ENCODE assay signal across 23 cellular contexts in the genomic region with DNA sequence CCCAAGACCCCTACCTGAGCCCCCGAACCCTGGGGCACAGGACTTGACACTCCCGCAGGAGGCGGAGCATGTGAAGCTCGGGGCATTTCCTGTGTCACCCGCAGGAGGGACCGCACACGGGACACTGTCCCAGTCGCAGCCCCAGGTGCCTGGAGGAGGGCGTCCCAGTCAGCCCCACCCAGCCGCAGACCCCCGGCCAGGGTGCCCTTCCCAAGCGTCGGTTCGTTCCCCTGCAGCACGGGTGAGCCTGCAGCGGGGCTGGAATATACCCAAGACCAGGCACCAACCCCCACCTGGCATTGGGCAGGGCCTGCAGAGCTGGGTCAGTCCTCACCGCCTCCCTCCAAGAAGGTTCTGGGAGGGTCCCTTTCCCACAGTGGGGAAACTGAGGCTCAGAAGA. TPM values are rescaled to one million over a fixed set of nuclear protein-coding genes. Genes with fewer than 3 reads are reported as not detected.
A peak's percentile ranks its signal among the peaks of the same experiment; 100 is the strongest.
DNase-seq lines count a peak whose midpoint lies in the region; ATAC-seq, FAIRE-seq and TF ChIP-seq lines count a peak whose summit lies in the region.
"Had no signal": no experiment of that assay in that cellular context is flagged by ENCODE, and none has a peak within 500 bp of the region (broad histone marks: within the 10 kb centered on the region; RNA-seq: fewer than 3 reads in every experiment).

No MANE protein-coding gene starts in this region.

- H3K4me2 ChIP-seq in GM12878 (ENCODE audit: control insufficient read depth, insufficient read depth), result no peak overlapping the region
- H3K4me2 ChIP-seq in osteoblast (ENCODE audit: insufficient read depth, low read length), result no peak overlapping the region
- H3K4me2 ChIP-seq: A549; BLaER1 treated with 17β-estradiol and CSF1 and Interleukin-3, amounts not matched to agents 10 nM and 100 nM had no signal

- POLR2A ChIA-PET in GM12878 (lab: Charles Lee), result no interaction called here

- TF ChIP-seq POLR2A in GM15510 (IDR thresholded peaks at IDR 0.05; ENCODE audit: borderline replicate concordance, extremely low read depth, insufficient read length), result peak; percentile 30
- TF ChIP-seq POLR2A in GM12878 (IDR thresholded peaks at IDR 0.05; ENCODE audit: low read depth, low read length), result peak; percentile 48; the same call in 1 of the 2 replicates

- H3K4me3 Mint-ChIP-seq in stimulated activated naive B cell treated with anti-CD40 and anti-IgM and Interleukin-4, amounts not matched to agents 10 μg/mL and 1 μg/mL and 100 μg/mL, for 72 hours, result no peak overlapping the region
- H3K4me3 Mint-ChIP-seq: B cell; CD4-positive, alpha-beta T cell; CD8-positive, alpha-beta T cell had no signal

- no peaks in the 10 kb centered on the region for H3K27me3 ChIP-seq in GM12878 (replicated peaks in 1 of 2; ENCODE audit: control insufficient read depth in 2 of 2, insufficient read depth in 2 of 2, low read length in 1 of 2)
- H3K27me3 ChIP-seq in osteoblast (ENCODE audit: insufficient read depth, low read length), result no peaks in the 10 kb centered on the region
- H3K27me3 ChIP-seq in lower lobe of right lung (ENCODE audit: low read depth), result no peaks in the 10 kb centered on the region
- H3K27me3 ChIP-seq: BLaER1 treated with 17β-estradiol and CSF1 and Interleukin-3, amounts not matched to agents 10 nM and 100 nM had no signal

- H3K4me1 ChIP-seq in GM12878 (ENCODE audit: control insufficient read depth, insufficient read depth, low read length) (no peaks in the 10 kb centered on the region), osteoblast (ENCODE audit: insufficient read depth, low read length) (no peaks in the 10 kb centered on the region), lower lobe of right lung (no peaks in the 10 kb centered on the region)

- no peak overlapping the region for H3K27ac Mint-ChIP-seq in stimulated activated naive B cell treated with anti-CD40 and anti-IgM and Interleukin-4, amounts not matched to agents 10 μg/mL and 1 μg/mL and 100 μg/mL, for 72 hours
- H3K27ac Mint-ChIP-seq: B cell; CD4-positive, alpha-beta T cell; CD8-positive, alpha-beta T cell had no signal

- SMC1A ChIA-PET in GM12878 (lab: Charles Lee; ENCODE audit: uncharacterized antibody, unreplicated experiment), result no interaction called here

- no peaks in the 10 kb centered on the region for H3K27me3 Mint-ChIP-seq in stimulated activated naive B cell treated with anti-CD40 and anti-IgM and Interleukin-4, amounts not matched to agents 10 μg/mL and 1 μg/mL and 100 μg/mL, for 72 hours
- H3K27me3 Mint-ChIP-seq: B cell; CD4-positive, alpha-beta T cell had no signal

- no peak for ATAC-seq in Right ventricle myocardium inferior
- ATAC-seq in left cardiac atrium, result no peak
- no peak for ATAC-seq in GM12878
- ATAC-seq in stimulated activated naive B cell treated with anti-CD40 and anti-IgM and Interleukin-4, amounts not matched to agents 10 μg/mL and 1 μg/mL and 100 μg/mL, for 72 hours (replicated peaks), result no peak
- ATAC-seq in lower lobe of right lung, result no peak
- ATAC-seq: CD8-positive, alpha-beta T cell had no signal

- FAIRE-seq in GM12878 (lab: Jason Lieb, UNC), result no peak
- FAIRE-seq: A549, D721Med, G401.6, GM12892 had no signal

- H2AFZ ChIP-seq in GM12878 (ENCODE audit: control insufficient read depth, low read depth, low read length) (no peak overlapping the region), osteoblast (ENCODE audit: low read length) (no peak overlapping the region)

- H3K27ac ChIP-seq in GM12878 (ENCODE audit: control insufficient read depth, insufficient read depth), result no peak overlapping the region
- H3K27ac ChIP-seq in osteoblast (ENCODE audit: low read depth, low read length), result no peak overlapping the region
- H3K27ac ChIP-seq in lower lobe of right lung, result no peak overlapping the region
- H3K27ac ChIP-seq: 22Rv1; A549; BLaER1 treated with 17β-estradiol and CSF1 and Interleukin-3, amounts not matched to agents 10 nM and 100 nM; C4-2B had no signal

- TF ChIP-seq CTCF in GM12878 (IDR thresholded peaks at IDR 0.05 in 2 of 3, conservative IDR thresholded peaks at IDR 0.05 in 1 of 3; ENCODE audit: control insufficient read depth in 2 of 3, extremely low read depth in 1 of 3, insufficient read depth in 1 of 3, low read depth in 3 of 3, low read length in 3 of 3) (no peak), osteoblast (IDR thresholded peaks at IDR 0.05; ENCODE audit: extremely low read depth, low read depth, low read length) (no peak), lower lobe of right lung (IDR thresholded peaks at IDR 0.05) (no peak)

- H3K9ac ChIP-seq in GM12878 (ENCODE audit: control insufficient read depth, insufficient read depth, low read length), result no peak overlapping the region

- TF ChIP-seq EP300 in GM12878 (IDR thresholded peaks at IDR 0.05; ENCODE audit: borderline replicate concordance in 1 of 2, control insufficient read depth in 1 of 2, low read depth in 2 of 2, low read length in 2 of 2), result no peak

- peaks cover 9 to 15% of the 10 kb centered on the region in 2 donors for H3K4me1 Mint-ChIP-seq in stimulated activated naive B cell treated with anti-CD40 and anti-IgM and Interleukin-4, amounts not matched to agents 10 μg/mL and 1 μg/mL and 100 μg/mL, for 72 hours

- no peaks in the 10 kb centered on the region for H3K9me3 Mint-ChIP-seq in stimulated activated naive B cell treated with anti-CD40 and anti-IgM and Interleukin-4, amounts not matched to agents 10 μg/mL and 1 μg/mL and 100 μg/mL, for 72 hours
- H3K9me3 Mint-ChIP-seq: CD4-positive, alpha-beta T cell; CD8-positive, alpha-beta T cell had no signal

- peaks cover 37% of the 10 kb centered on the region in 2 donors for H3K36me3 Mint-ChIP-seq in stimulated activated naive B cell treated with anti-CD40 and anti-IgM and Interleukin-4, amounts not matched to agents 10 μg/mL and 1 μg/mL and 100 μg/mL, for 72 hours

- CTCF ChIA-PET in GM12878 (lab: Yijun Ruan, JAX), result no interaction called here

- peaks cover 2% of the 10 kb centered on the region; the same call in 1 of the 2 replicates for H3K79me2 ChIP-seq in GM12878 (ENCODE audit: control insufficient read depth, insufficient read depth, low read length)
- peaks cover 12% of the 10 kb centered on the region for H3K79me2 ChIP-seq in osteoblast (ENCODE audit: insufficient read depth, low read length)

- TF ChIP-seq RAD21 in GM12878 (IDR thresholded peaks at IDR 0.05; ENCODE audit: insufficient read depth, low read depth, low read length), result no peak

- DNase-seq in Right ventricle myocardium inferior (ENCODE audit: missing footprints) (peak; percentile 45), left cardiac atrium (no peak), GM12878 (ENCODE audit: low read depth, low spot score) (no peak), osteoblast (ENCODE audit: insufficient read length, low spot score, missing footprints) (peak; percentile 71), NCI-H510A (lab: John Stamatoyannopoulos, UW) (no peak), lower lobe of right lung (no peak)
- DNase-seq in stimulated activated naive B cell treated with anti-CD40 and anti-IgM and Interleukin-4, amounts not matched to agents 10 μg/mL and 1 μg/mL and 100 μg/mL, for 72 hours, result no peak
- DNase-seq: AML-193; Caco-2; Calu3; CD4-positive, alpha-beta T cell; CD8-positive, alpha-beta T cell; DMS79 treated with DMSO at 0.1 percent for 48 hours; GF-D8 had no signal

- H3K9me3 ChIP-seq in GM12878 (replicated peaks; ENCODE audit: control insufficient read depth, insufficient read depth, low read length) (no peaks in the 10 kb centered on the region; the same call in 2 of the 3 replicates), osteoblast (ENCODE audit: low read depth, low read length) (no peaks in the 10 kb centered on the region), lower lobe of right lung (no peaks in the 10 kb centered on the region)
- H3K9me3 ChIP-seq: Caco-2 had no signal

- H4K20me1 ChIP-seq in GM12878 (ENCODE audit: control insufficient read depth, insufficient read depth) (peaks cover 7% of the 10 kb centered on the region), osteoblast (ENCODE audit: insufficient read depth, low read length) (peaks cover 11% of the 10 kb centered on the region)

- no TSS peak for BruUV-seq in GM12878 (replicated peaks; lab: Mats Ljungman, UMichigan)

- RAD21 ChIA-PET in GM12878 (lab: Charles Lee; ENCODE audit: unreplicated experiment), result no interaction called here

- H3K4me3 ChIP-seq in GM12878 (no peak overlapping the region), osteoblast (ENCODE audit: insufficient read depth, low read length) (no peak overlapping the region), lower lobe of right lung (no peak overlapping the region)
- H3K4me3 ChIP-seq: A549; BLaER1 treated with 17β-estradiol and CSF1 and Interleukin-3, amounts not matched to agents 10 nM and 100 nM had no signal

- in situ Hi-C loops in GM12878 (cut with MboI), result no loop called here

- intact Hi-C loops in Right ventricle myocardium inferior (cut with DNase I) (no loop called here), left cardiac atrium (cut with DNase I) (no loop called here), GM12878 (cut with micrococcal nuclease; ENCODE audit: unreplicated experiment) (no loop called here), lower lobe of right lung (cut with DNase I) (no loop called here)

- H3K36me3 ChIP-seq in GM12878 (ENCODE audit: control insufficient read depth in 2 of 2, insufficient read depth in 2 of 2, low read length in 1 of 2), result peaks cover 11 to 45% of the 10 kb centered on the region in 2 experiments
- peaks cover 11% of the 10 kb centered on the region for H3K36me3 ChIP-seq in osteoblast (ENCODE audit: insufficient read depth, low read length)
- peaks cover 40% of the 10 kb centered on the region for H3K36me3 ChIP-seq in lower lobe of right lung

- WGBS in GM12878 (ENCODE audit: insufficient coverage, insufficient replicate concordance, low lambda C conversion rate, missing lambda C conversion rate), result 85% methylated on average over 9 of the region's 17 CpGs

RNA-seq across cellular contexts. Expression of a gene that starts 21.6 kb away (rescaled TPM):
- total RNA-seq in Right ventricle myocardium inferior (25.3 TPM), left cardiac atrium (10 to 100 TPM; 24.1 to 25.8 TPM), GM12878 (2014; rRNA removed) (147 and 165 TPM in 2 replicates), GM12878 (2014; rRNA removed; fragmentation: Illumina TruSeq; extraction: Trizol) (65.3 and 81.4 TPM in 2 replicates), GM12878 (2021) (262 and 282 TPM in 2 replicates), osteoblast (46.6 and 55.0 TPM in 2 replicates), lower lobe of right lung (44.5 TPM)
- 89.3 and 101 TPM in 2 replicates for total RNA-seq in GM12878 (2013; cell fraction: nucleolus; rRNA removed)
- polyA plus RNA-seq in GM12878 (2011; ENCODE audit: low read depth), result 129 TPM
- polyA plus RNA-seq in GM12878 (2011; rRNA removed) (52.4 and 65.0 TPM in 2 replicates), GM12878 (2014; fragmentation: Illumina TruSeq; extraction: Trizol) (32.7 and 76.5 TPM in 2 replicates), GM12878 (2014; fragmentation: Nextera tagmentation; extraction: Ambion mirVana) (10 to 100 TPM in 1 of 2 experiments, 1 to 10 TPM in 1; 6.7 to 24.0 TPM), GM12878 (2014; rRNA removed) (191 and 239 TPM in 2 replicates), GM12878 (2016; fragmentation: Nextera tagmentation; extraction: Ambion mirVana) (10 to 100 TPM; 50.6 to 58.3 TPM)
- polyA plus RNA-seq in GM12878 (2011; cell fraction: cytosol; rRNA removed), result 82.5 and 151 TPM in 2 replicates
- 292 and 390 TPM in 2 replicates for polyA plus RNA-seq in GM12878 (2011; cell fraction: nucleus; rRNA removed)
- 223 and 266 TPM in 2 replicates for polyA plus RNA-seq in GM12878 (2012)
- 24.4 and 53.7 TPM in 2 replicates for polyA minus RNA-seq in GM12878 (2011; rRNA and poly(A)+ RNA removed)
- polyA minus RNA-seq in GM12878 (2011; cell fraction: cytosol; rRNA and poly(A)+ RNA removed), result 50.1 and 67.3 TPM in 2 replicates
- 29.3 and 52.0 TPM in 2 replicates for polyA minus RNA-seq in GM12878 (2011; cell fraction: nucleus; rRNA and poly(A)+ RNA removed)

RNA-seq across cellular contexts. Expression of a gene that starts 25.5 kb away (rescaled TPM):
- total RNA-seq in Right ventricle myocardium inferior, result 1,146 TPM
- total RNA-seq in left cardiac atrium, result 100 to 1,000 TPM; 674 to 933 TPM
- total RNA-seq in GM12878 (2013; cell fraction: nucleolus; rRNA removed), result 26.2 and 28.8 TPM in 2 replicates
- total RNA-seq in GM12878 (2014; rRNA removed), result 107 and 113 TPM in 2 replicates
- total RNA-seq in GM12878 (2014; rRNA removed; fragmentation: Illumina TruSeq; extraction: Trizol), result 28.6 and 30.2 TPM in 2 replicates
- 223 and 247 TPM in 2 replicates for total RNA-seq in GM12878 (2021)
- 21.7 TPM for polyA plus RNA-seq in GM12878 (2011; ENCODE audit: low read depth)
- polyA plus RNA-seq in GM12878 (2011; rRNA removed), result 191 and 219 TPM in 2 replicates
- 138 and 274 TPM in 2 replicates for polyA plus RNA-seq in GM12878 (2011; cell fraction: cytosol; rRNA removed)
- 79.3 and 87.4 TPM in 2 replicates for polyA plus RNA-seq in GM12878 (2011; cell fraction: nucleus; rRNA removed)
- polyA plus RNA-seq in GM12878 (2012), result 111 and 143 TPM in 2 replicates
- polyA plus RNA-seq in GM12878 (2014; fragmentation: Illumina TruSeq; extraction: Trizol), result 15.8 and 29.0 TPM in 2 replicates
- 100 to 1,000 TPM; 166 to 418 TPM for polyA plus RNA-seq in GM12878 (2014; fragmentation: Nextera tagmentation; extraction: Ambion mirVana)
- polyA plus RNA-seq in GM12878 (2014; rRNA removed), result 146 and 157 TPM in 2 replicates
- polyA plus RNA-seq in GM12878 (2016; fragmentation: Nextera tagmentation; extraction: Ambion mirVana), result 100 to 1,000 TPM; 520 to 586 TPM
- polyA minus RNA-seq in GM12878 (2011; rRNA and poly(A)+ RNA removed), result 13.8 and 24.5 TPM in 2 replicates
- polyA minus RNA-seq in GM12878 (2011; cell fraction: cytosol; rRNA and poly(A)+ RNA removed), result 18.3 and 26.5 TPM in 2 replicates
- polyA minus RNA-seq in GM12878 (2011; cell fraction: nucleus; rRNA and poly(A)+ RNA removed), result 12.0 and 23.8 TPM in 2 replicates
- total RNA-seq in osteoblast, result 37.4 and 39.4 TPM in 2 replicates
- total RNA-seq in lower lobe of right lung, result 164 TPM

RNA-seq across cellular contexts. Expression of a gene that starts 38.1 kb away (rescaled TPM):
- 64.2 TPM for total RNA-seq in Right ventricle myocardium inferior
- total RNA-seq in left cardiac atrium, result 10 to 100 TPM; 58.0 to 60.8 TPM
- total RNA-seq in GM12878 (2013; cell fraction: nucleolus; rRNA removed), result 37.4 and 45.4 TPM in 2 replicates
- 93.6 and 105 TPM in 2 replicates for total RNA-seq in GM12878 (2014; rRNA removed)
- 16.7 and 21.0 TPM in 2 replicates for total RNA-seq in GM12878 (2014; rRNA removed; fragmentation: Illumina TruSeq; extraction: Trizol)
- total RNA-seq in GM12878 (2021), result 95.9 and 107 TPM in 2 replicates
- 8.0 TPM for polyA plus RNA-seq in GM12878 (2011; ENCODE audit: low read depth)
- 10.2 and 21.8 TPM in 2 replicates for polyA plus RNA-seq in GM12878 (2011; rRNA removed)
- polyA plus RNA-seq in GM12878 (2011; cell fraction: cytosol; rRNA removed), result 40.6 and 75.9 TPM in 2 replicates
- polyA plus RNA-seq in GM12878 (2011; cell fraction: nucleus; rRNA removed), result 66.8 and 112 TPM in 2 replicates
- polyA plus RNA-seq in GM12878 (2012), result 39.0 and 47.6 TPM in 2 replicates
- 2.9 and 6.6 TPM in 2 replicates for polyA plus RNA-seq in GM12878 (2014; fragmentation: Illumina TruSeq; extraction: Trizol)
- 1 to 10 TPM in 1 of 2 experiments, under 1 TPM in 1; 0.13 to 1.7 TPM for polyA plus RNA-seq in GM12878 (2014; fragmentation: Nextera tagmentation; extraction: Ambion mirVana)
- 91.0 and 117 TPM in 2 replicates for polyA plus RNA-seq in GM12878 (2014; rRNA removed)
- polyA plus RNA-seq in GM12878 (2016; fragmentation: Nextera tagmentation; extraction: Ambion mirVana), result 10 to 100 TPM; 22.0 to 40.2 TPM
- 27.1 and 50.4 TPM in 2 replicates for polyA minus RNA-seq in GM12878 (2011; rRNA and poly(A)+ RNA removed)
- polyA minus RNA-seq in GM12878 (2011; cell fraction: cytosol; rRNA and poly(A)+ RNA removed), result 25.1 and 31.5 TPM in 2 replicates
- 11.4 and 26.6 TPM in 2 replicates for polyA minus RNA-seq in GM12878 (2011; cell fraction: nucleus; rRNA and poly(A)+ RNA removed)
- 76.9 and 78.5 TPM in 2 replicates for total RNA-seq in osteoblast
- total RNA-seq in lower lobe of right lung, result 68.1 TPM

Comparison
In these comparisons a context has a peak if more than half of its experiments do, and no peak if none do; other contexts are left out.
1. DNase-seq: peak in Right ventricle myocardium inferior (single experiment) and osteoblast (single experiment); none in left cardiac atrium (single experiment), GM12878 (single experiment), NCI-H510A (single experiment), stimulated activated naive B cell treated with anti-CD40 and anti-IgM and Interleukin-4, amounts not matched to agents 10 μg/mL and 1 μg/mL and 100 μg/mL, for 72 hours (single experiment) and lower lobe of right lung (single experiment).